ENCODE assay signal across 17 cellular contexts in the genomic region with DNA sequence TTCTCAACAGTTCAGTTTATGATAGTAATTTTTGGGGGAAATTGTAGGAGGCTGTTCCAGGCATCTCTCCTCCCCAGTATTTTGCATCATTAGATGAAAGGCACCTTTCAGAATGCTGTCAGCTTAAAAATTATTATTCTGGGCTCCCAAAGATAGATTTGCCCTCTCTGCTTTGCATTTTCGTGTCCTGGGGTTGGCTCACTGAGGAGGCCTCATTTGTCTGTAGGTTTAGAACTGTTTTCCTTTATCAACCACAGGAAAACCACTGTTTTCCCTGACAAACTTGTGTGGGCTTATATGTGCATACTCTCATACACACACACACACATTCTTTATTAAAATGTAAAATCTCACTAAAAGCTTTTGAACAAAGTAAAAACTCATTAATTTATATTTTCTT.
DNase-seq lines count a peak whose midpoint lies in the region; ATAC-seq, FAIRE-seq and TF ChIP-seq lines count a peak whose summit lies in the region.
"Had no signal": no experiment of that assay in that cellular context is flagged by ENCODE, and none has a peak within 500 bp of the region (broad histone marks: within the 10 kb centered on the region; RNA-seq: fewer than 3 reads in every experiment).

No MANE protein-coding gene starts in this region.

- H3K4me2 ChIP-seq in Karpas-422 (ENCODE audit: low read depth, low read length, poor library complexity, severe bottlenecking), result peak overlapping the region; percentile 57

- no peaks in the 10 kb centered on the region for H3K9me3 ChIP-seq in Karpas-422 (ENCODE audit: low read length)
- no peaks in the 10 kb centered on the region for H3K9me3 ChIP-seq in esophagus squamous epithelium
- no peaks in the 10 kb centered on the region for H3K9me3 ChIP-seq in adrenal gland (replicated peaks in 1 of 3)
- H3K9me3 ChIP-seq in right atrium auricular region, result peaks cover 0 to 3% of the 10 kb centered on the region in 2 donors
- H3K9me3 ChIP-seq: transverse colon had no signal

- DNase-seq in Karpas-422 (peak; percentile 62), frontal cortex (ENCODE audit: low spot score in 2 of 2) (no peak), esophagus squamous epithelium (lab: John Stamatoyannopoulos, UW) (no peak), adrenal gland (no peak), right atrium auricular region (ENCODE audit: low spot score) (no peak)
- DNase-seq: activated CD8-positive, alpha-beta T cell treated with anti-CD3 and anti-CD28 coated beads for 36 hours; activated naive CD8-positive, alpha-beta T cell treated with anti-CD3 and anti-CD28 coated beads, Interleukin-2, amount 10 ng/mL, durations not matched to agents 7 days and 5 days; foreskin melanocyte; GF-D8; NCI-H1048; NCI-H510A treated with DMSO at 0.1 percent for 48 hours; SHP77; transverse colon had no signal

- H3K4me3 ChIP-seq in Karpas-422 (ENCODE audit: low read length) (peak overlapping the region; percentile 6; the same call in 1 of the 2 replicates), esophagus squamous epithelium (no peak overlapping the region), adrenal gland (no peak overlapping the region), right atrium auricular region (no peak overlapping the region)
- H3K4me3 ChIP-seq: transverse colon had no signal

- H4K20me1 ChIP-seq in Karpas-422 (ENCODE audit: insufficient read depth, low read depth, low read length), result no peaks in the 10 kb centered on the region

- H3K27ac ChIP-seq in Karpas-422 (ENCODE audit: low read length), result peak overlapping the region; percentile 67
- no peak overlapping the region for H3K27ac ChIP-seq in esophagus squamous epithelium
- H3K27ac ChIP-seq in adrenal gland, result no peak overlapping the region
- no peak overlapping the region for H3K27ac ChIP-seq in right atrium auricular region
- H3K27ac ChIP-seq: transverse colon had no signal

- H3K27me3 ChIP-seq in Karpas-422 (ENCODE audit: low read length), result no peaks in the 10 kb centered on the region
- no peaks in the 10 kb centered on the region for H3K27me3 ChIP-seq in esophagus squamous epithelium
- H3K27me3 ChIP-seq in adrenal gland, result no peaks in the 10 kb centered on the region
- H3K27me3 ChIP-seq in right atrium auricular region, result no peaks in the 10 kb centered on the region
- H3K27me3 ChIP-seq: transverse colon had no signal

- TF ChIP-seq CTCF in esophagus squamous epithelium (IDR thresholded peaks at IDR 0.05), result no peak
- no peak for TF ChIP-seq CTCF in adrenal gland (IDR thresholded peaks at IDR 0.05)
- no peak for TF ChIP-seq CTCF in right atrium auricular region (IDR thresholded peaks at IDR 0.05)

- no peaks in the 10 kb centered on the region for H3K79me2 ChIP-seq in Karpas-422 (ENCODE audit: low read length)

- TF ChIP-seq POLR2A in esophagus squamous epithelium (IDR thresholded peaks at IDR 0.05) (no peak), adrenal gland (IDR thresholded peaks at IDR 0.05) (no peak)

- ATAC-seq in GM18858 (IDR thresholded peaks at IDR 0.05; ENCODE audit: unreplicated experiment) (peak; percentile 54), GM19438 (IDR thresholded peaks at IDR 0.05; ENCODE audit: low read depth, unreplicated experiment) (peak; percentile 61), HG02870 (IDR thresholded peaks at IDR 0.05; ENCODE audit: unreplicated experiment) (peak; percentile 63)
- ATAC-seq: activated CD8-positive, alpha-beta T cell treated with anti-CD3 and anti-CD28 coated beads for 36 hours; stimulated activated memory B cell treated with anti-CD40 and anti-IgM and Interleukin-4, amounts not matched to agents 10 μg/mL and 1 μg/mL and 100 μg/mL, for 72 hours had no signal

- no peak overlapping the region for H3K9ac ChIP-seq in Karpas-422 (ENCODE audit: low read length)

- intact Hi-C loops in esophagus squamous epithelium (cut with DNase I) (no loop called here), adrenal gland (cut with DNase I) (no loop called here)

- no peak overlapping the region for H2AFZ ChIP-seq in Karpas-422 (ENCODE audit: low read length)

- peaks cover 36% of the 10 kb centered on the region for H3K4me1 ChIP-seq in Karpas-422 (ENCODE audit: low read length)
- H3K4me1 ChIP-seq in esophagus squamous epithelium, result no peaks in the 10 kb centered on the region
- H3K4me1 ChIP-seq in adrenal gland (replicated peaks in 1 of 2), result no peaks in the 10 kb centered on the region
- H3K4me1 ChIP-seq in right atrium auricular region, result no peaks in the 10 kb centered on the region
- H3K4me1 ChIP-seq: transverse colon had no signal

- no peaks in the 10 kb centered on the region for H3K9me2 ChIP-seq in Karpas-422 (replicated peaks; ENCODE audit: insufficient read depth, low read length)

- WGBS in esophagus squamous epithelium, 2 donors, result 31 to 33% methylated on average over 1 of the region's 1 CpG
- WGBS in adrenal gland, 4 donors, result 11 to 22% (median 14%) methylated on average over 1 of the region's 1 CpG

- no peak for FAIRE-seq in frontal cortex (lab: Jason Lieb, UNC)

- H3K36me3 ChIP-seq in Karpas-422 (ENCODE audit: insufficient read depth, low read length) (no peaks in the 10 kb centered on the region), esophagus squamous epithelium (no peaks in the 10 kb centered on the region), adrenal gland (replicated peaks in 1 of 2) (no peaks in the 10 kb centered on the region), right atrium auricular region (no peaks in the 10 kb centered on the region)
- H3K36me3 ChIP-seq: transverse colon had no signal
